1 cellular context compared by ENCODE assay signal in the genomic region with DNA sequence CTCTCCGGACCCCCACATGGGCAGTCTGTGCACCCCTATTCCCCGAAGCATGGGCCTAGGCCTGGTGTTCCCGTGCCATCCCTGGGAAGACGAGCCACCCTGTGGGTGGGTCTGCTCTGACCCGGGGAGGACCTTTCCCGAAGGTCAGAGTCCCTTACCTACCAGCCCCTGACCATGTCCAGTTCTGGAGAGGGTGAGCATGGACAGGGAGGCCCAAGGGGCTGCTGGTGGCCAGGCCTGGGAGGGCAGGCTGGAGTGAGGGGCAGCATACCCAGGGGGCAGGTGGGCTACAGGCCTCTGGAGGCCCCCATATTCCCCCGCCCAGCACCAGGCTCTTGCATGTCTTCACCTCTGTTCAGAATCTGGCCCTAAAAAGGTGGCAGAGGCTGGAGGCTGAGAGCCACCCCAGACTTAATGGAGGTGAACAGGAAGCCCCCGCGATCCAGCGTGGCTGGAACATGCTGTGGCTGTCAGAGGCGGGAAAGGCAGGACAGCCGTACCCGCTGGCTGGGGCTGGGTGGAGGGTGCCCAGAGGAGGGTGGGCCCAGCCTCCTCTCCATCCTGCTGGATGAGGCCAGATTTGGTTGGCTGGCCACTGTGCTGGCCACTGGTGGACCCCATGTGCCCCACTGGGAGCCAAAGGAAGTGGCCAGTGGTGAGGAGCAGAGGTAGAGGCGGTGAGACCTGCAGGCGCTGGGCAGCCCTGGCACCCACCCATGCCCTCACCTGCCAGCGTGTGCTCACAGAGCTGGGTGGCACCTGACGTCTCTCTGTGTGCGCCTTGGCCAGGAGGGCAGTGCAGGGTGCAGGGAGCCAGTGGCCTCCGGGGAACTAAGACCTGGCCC.
TF ChIP-seq lines count a peak whose summit lies in the region.

No MANE protein-coding gene starts in this region.

TF ChIP-seq in IMR-90, 13 proteins besides CTCF, POLR2A, EP300 and RAD21:
- TF ChIP-seq RCOR1 (IDR thresholded peaks at IDR 0.05; ENCODE audit: insufficient replicate concordance, low read length): no peak
